ENCODE assay signal across 1 cellular context in genomic region chr3:4808637-4809036, GRCh38.
A peak's percentile ranks its signal among the peaks of the same experiment; 100 is the strongest.
TF ChIP-seq lines count a peak whose summit lies in the region.

No MANE protein-coding gene starts in this region.

TF ChIP-seq in HepG2, 621 proteins besides CTCF, POLR2A, EP300 and RAD21 (continued from another document):
- peak; percentile 37; the same call in 1 of the 2 replicates for TF ChIP-seq HNF4A (CRISPR knock-in tag; IDR thresholded peaks at IDR 0.05)
- TF ChIP-seq HIVEP1 (CRISPR knock-in tag; IDR thresholded peaks at IDR 0.05) = no peak
- TF ChIP-seq, protein P1, sequence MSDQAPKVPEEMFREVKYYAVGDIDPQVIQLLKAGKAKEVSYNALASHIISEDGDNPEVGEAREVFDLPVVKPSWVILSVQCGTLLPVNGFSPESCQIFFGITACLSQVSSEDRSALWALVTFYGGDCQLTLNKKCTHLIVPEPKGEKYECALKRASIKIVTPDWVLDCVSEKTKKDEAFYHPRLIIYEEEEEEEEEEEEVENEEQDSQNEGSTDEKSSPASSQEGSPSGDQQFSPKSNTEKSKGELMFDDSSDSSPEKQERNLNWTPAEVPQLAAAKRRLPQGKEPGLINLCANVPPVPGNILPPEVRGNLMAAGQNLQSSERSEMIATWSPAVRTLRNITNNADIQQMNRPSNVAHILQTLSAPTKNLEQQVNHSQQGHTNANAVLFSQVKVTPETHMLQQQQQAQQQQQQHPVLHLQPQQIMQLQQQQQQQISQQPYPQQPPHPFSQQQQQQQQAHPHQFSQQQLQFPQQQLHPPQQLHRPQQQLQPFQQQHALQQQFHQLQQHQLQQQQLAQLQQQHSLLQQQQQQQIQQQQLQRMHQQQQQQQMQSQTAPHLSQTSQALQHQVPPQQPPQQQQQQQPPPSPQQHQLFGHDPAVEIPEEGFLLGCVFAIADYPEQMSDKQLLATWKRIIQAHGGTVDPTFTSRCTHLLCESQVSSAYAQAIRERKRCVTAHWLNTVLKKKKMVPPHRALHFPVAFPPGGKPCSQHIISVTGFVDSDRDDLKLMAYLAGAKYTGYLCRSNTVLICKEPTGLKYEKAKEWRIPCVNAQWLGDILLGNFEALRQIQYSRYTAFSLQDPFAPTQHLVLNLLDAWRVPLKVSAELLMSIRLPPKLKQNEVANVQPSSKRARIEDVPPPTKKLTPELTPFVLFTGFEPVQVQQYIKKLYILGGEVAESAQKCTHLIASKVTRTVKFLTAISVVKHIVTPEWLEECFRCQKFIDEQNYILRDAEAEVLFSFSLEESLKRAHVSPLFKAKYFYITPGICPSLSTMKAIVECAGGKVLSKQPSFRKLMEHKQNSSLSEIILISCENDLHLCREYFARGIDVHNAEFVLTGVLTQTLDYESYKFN (CRISPR knock-in tag; conservative IDR thresholded peaks at IDR 0.05) = peak; percentile 49
- no peak for TF ChIP-seq ZNF644 (CRISPR knock-in tag; IDR thresholded peaks at IDR 0.05; ENCODE audit: low read depth)
- TF ChIP-seq SOX5 (CRISPR knock-in tag; IDR thresholded peaks at IDR 0.05; ENCODE audit: borderline replicate concordance) = 0 out of 2 replicates have a peak, but pooled peaks have one; percentile 28
- TF ChIP-seq FOXK2 (IDR thresholded peaks at IDR 0.05) = no peak
- TF ChIP-seq, protein P2, sequence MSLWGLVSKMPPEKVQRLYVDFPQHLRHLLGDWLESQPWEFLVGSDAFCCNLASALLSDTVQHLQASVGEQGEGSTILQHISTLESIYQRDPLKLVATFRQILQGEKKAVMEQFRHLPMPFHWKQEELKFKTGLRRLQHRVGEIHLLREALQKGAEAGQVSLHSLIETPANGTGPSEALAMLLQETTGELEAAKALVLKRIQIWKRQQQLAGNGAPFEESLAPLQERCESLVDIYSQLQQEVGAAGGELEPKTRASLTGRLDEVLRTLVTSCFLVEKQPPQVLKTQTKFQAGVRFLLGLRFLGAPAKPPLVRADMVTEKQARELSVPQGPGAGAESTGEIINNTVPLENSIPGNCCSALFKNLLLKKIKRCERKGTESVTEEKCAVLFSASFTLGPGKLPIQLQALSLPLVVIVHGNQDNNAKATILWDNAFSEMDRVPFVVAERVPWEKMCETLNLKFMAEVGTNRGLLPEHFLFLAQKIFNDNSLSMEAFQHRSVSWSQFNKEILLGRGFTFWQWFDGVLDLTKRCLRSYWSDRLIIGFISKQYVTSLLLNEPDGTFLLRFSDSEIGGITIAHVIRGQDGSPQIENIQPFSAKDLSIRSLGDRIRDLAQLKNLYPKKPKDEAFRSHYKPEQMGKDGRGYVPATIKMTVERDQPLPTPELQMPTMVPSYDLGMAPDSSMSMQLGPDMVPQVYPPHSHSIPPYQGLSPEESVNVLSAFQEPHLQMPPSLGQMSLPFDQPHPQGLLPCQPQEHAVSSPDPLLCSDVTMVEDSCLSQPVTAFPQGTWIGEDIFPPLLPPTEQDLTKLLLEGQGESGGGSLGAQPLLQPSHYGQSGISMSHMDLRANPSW (CRISPR knock-in tag; IDR thresholded peaks at IDR 0.05; ENCODE audit: borderline replicate concordance) = no peak
- TF ChIP-seq NFE2 (CRISPR knock-in tag; IDR thresholded peaks at IDR 0.05) = no peak
- TF ChIP-seq ZSCAN29 (CRISPR knock-in tag; conservative IDR thresholded peaks at IDR 0.05) = no peak
- TF ChIP-seq YEATS2 (CRISPR knock-in tag; IDR thresholded peaks at IDR 0.05; ENCODE audit: borderline replicate concordance) = no peak
- TF ChIP-seq PATZ1 (CRISPR knock-in tag; IDR thresholded peaks at IDR 0.05) = peak; percentile 23; the same call in 1 of the 2 replicates
- no peak for TF ChIP-seq STAG1 (CRISPR knock-in tag; IDR thresholded peaks at IDR 0.05)
- no peak for TF ChIP-seq MAX (IDR thresholded peaks at IDR 0.05)
- TF ChIP-seq XBP1 (CRISPR knock-in tag; IDR thresholded peaks at IDR 0.05) = no peak
- TF ChIP-seq SALL1 (CRISPR knock-in tag; IDR thresholded peaks at IDR 0.05) = 0 out of 2 replicates have a peak, but pooled peaks have one; percentile 17
- no peak for TF ChIP-seq ARHGAP35 (CRISPR knock-in tag; IDR thresholded peaks at IDR 0.05; ENCODE audit: borderline replicate concordance)
- TF ChIP-seq ZNF530 (CRISPR knock-in tag; IDR thresholded peaks at IDR 0.05; ENCODE audit: low read depth) = no peak
- no peak for TF ChIP-seq ZNF124 (CRISPR knock-in tag; IDR thresholded peaks at IDR 0.05)
- no peak for TF ChIP-seq ZNF460 (CRISPR knock-in tag; IDR thresholded peaks at IDR 0.05; ENCODE audit: borderline replicate concordance)
- no peak for TF ChIP-seq ZNF343 (CRISPR knock-in tag; IDR thresholded peaks at IDR 0.05)
- no peak for TF ChIP-seq ZFP36L2 (CRISPR knock-in tag; IDR thresholded peaks at IDR 0.05)
- TF ChIP-seq, protein P3, sequence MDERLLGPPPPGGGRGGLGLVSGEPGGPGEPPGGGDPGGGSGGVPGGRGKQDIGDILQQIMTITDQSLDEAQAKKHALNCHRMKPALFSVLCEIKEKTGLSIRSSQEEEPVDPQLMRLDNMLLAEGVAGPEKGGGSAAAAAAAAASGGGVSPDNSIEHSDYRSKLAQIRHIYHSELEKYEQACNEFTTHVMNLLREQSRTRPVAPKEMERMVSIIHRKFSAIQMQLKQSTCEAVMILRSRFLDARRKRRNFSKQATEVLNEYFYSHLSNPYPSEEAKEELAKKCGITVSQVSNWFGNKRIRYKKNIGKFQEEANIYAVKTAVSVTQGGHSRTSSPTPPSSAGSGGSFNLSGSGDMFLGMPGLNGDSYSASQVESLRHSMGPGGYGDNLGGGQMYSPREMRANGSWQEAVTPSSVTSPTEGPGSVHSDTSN (CRISPR knock-in tag; IDR thresholded peaks at IDR 0.05) = no peak
TF ChIP-seq in HepG2: peak in this region for 6.
